ENCODE assay signal across 1 cellular context in genomic region chr1:155688318-155689121, GRCh38.
TF ChIP-seq lines count a peak whose summit lies in the region.

DAP3 (plus strand) TSS chr1:155689091; CDS start chr1:155709780, 20,689 bp downstream.
YY1AP1 (minus strand) TSS chr1:155688774; CDS start chr1:155680436, 8,338 bp downstream.

TF ChIP-seq in GM12878, 131 proteins besides CTCF, POLR2A, EP300 and RAD21 (continued from another document):
- TF ChIP-seq BCL3 (IDR thresholded peaks at IDR 0.05; ENCODE audit: borderline replicate concordance, insufficient read depth, low read depth, low read length, poor library complexity, severe bottlenecking) (no peak), SIN3A (IDR thresholded peaks at IDR 0.05; ENCODE audit: low read depth, low read length) (no peak), CHD2 (IDR thresholded peaks at IDR 0.05; ENCODE audit: borderline replicate concordance, low read depth, low read length) (peak; percentile 36; the same call in 1 of the 2 replicates), SP1 (IDR thresholded peaks at IDR 0.05; ENCODE audit: low read depth, low read length) (peak; percentile 71), ZBTB33 (IDR thresholded peaks at IDR 0.05) (0 out of 2 replicates have a peak, but pooled peaks have one; percentile 40), ZZZ3 (IDR thresholded peaks at IDR 0.05; ENCODE audit: control insufficient read depth, insufficient read length, low read depth) (no peak), TCF12 (IDR thresholded peaks at IDR 0.05; ENCODE audit: low read depth, low read length) (0 out of 2 replicates have a peak, but pooled peaks have one; percentile 21), SMARCA5 (IDR thresholded peaks at IDR 0.05) (peak; percentile 76; the same call in 1 of the 2 replicates), IRF3 (IDR thresholded peaks at IDR 0.05) (peak; percentile 58), MTA2 (IDR thresholded peaks at IDR 0.05; ENCODE audit: low read depth) (no peak), RELB (IDR thresholded peaks at IDR 0.05; ENCODE audit: low read depth) (peak; percentile 96), TAF1 (IDR thresholded peaks at IDR 0.05; ENCODE audit: borderline replicate concordance, low read depth, low read length) (peak; percentile 72; the same call in 1 of the 2 replicates), SRF (IDR thresholded peaks at IDR 0.05; ENCODE audit: low read depth in 2 of 2, low read length in 2 of 2) (peak; percentile 71 to 76; a peak in 3 of 4 replicates), RELA (IDR thresholded peaks at IDR 0.05; ENCODE audit: borderline replicate concordance, partially characterized antibody) (peak; percentile 96), HDAC2 (IDR thresholded peaks at IDR 0.05) (no peak), DPF2 (IDR thresholded peaks at IDR 0.05) (peak; percentile 80), BCLAF1 (IDR thresholded peaks at IDR 0.05) (peak; percentile 100), KLF5 (IDR thresholded peaks at IDR 0.05; ENCODE audit: partially characterized antibody) (peak; percentile 100), ATF7 (IDR thresholded peaks at IDR 0.05; ENCODE audit: low read depth) (peak; percentile 99), FOXK2 (IDR thresholded peaks at IDR 0.05) (peak; percentile 99)
TF ChIP-seq in GM12878: peak in this region for 52.
